In genomic region chr11:73784080-73784634, GRCh38 we compare ENCODE assay signal across 12 cellular contexts. TPM values are rescaled to one million over a fixed set of nuclear protein-coding genes. Genes with fewer than 3 reads are reported as not detected.
DNase-seq lines count a peak whose midpoint lies in the region; ATAC-seq and TF ChIP-seq lines count a peak whose summit lies in the region.
"Had no signal": no experiment of that assay in that cellular context is flagged by ENCODE, and none has a peak within 500 bp of the region (broad histone marks: within the 10 kb centered on the region; RNA-seq: fewer than 3 reads in every experiment).

No MANE protein-coding gene starts in this region.

- no peaks in the 10 kb centered on the region for H3K4me1 ChIP-seq in prostate gland (replicated peaks)
- H3K4me1 ChIP-seq in HAP-1, result peaks cover 14% of the 10 kb centered on the region
- H3K4me1 ChIP-seq: uterus had no signal

- H3K27ac ChIP-seq in prostate gland, result peak overlapping the region; percentile 20 to 36
- H3K27ac ChIP-seq: uterus had no signal

- peaks cover 12% of the 10 kb centered on the region for H3K4me1 Mint-ChIP-seq in activated CD8-positive, alpha-beta T cell treated with anti-CD3 and anti-CD28 coated beads for 36 hours (ENCODE audit: low read depth)
- peaks cover 34% of the 10 kb centered on the region for H3K4me1 Mint-ChIP-seq in activated CD8-positive, alpha-beta T cell treated with anti-CD3 and anti-CD28 coated beads, Interleukin-2, amount 10 ng/mL, durations not matched to agents 7 days and 5 days (ENCODE audit: low read depth)

- H3K4me3 ChIP-seq in choroid plexus epithelial cell (ENCODE audit: low read depth, low read length) (no peak overlapping the region), prostate gland (no peak overlapping the region), HAP-1 (no peak overlapping the region)
- H3K4me3 ChIP-seq: lung, MG63, uterus had no signal

- no peaks in the 10 kb centered on the region for H3K36me3 Mint-ChIP-seq in activated CD8-positive, alpha-beta T cell treated with anti-CD3 and anti-CD28 coated beads for 36 hours (ENCODE audit: low read depth)
- peaks cover 4% of the 10 kb centered on the region for H3K36me3 Mint-ChIP-seq in activated CD8-positive, alpha-beta T cell treated with anti-CD3 and anti-CD28 coated beads, Interleukin-2, amount 10 ng/mL, durations not matched to agents 7 days and 5 days (ENCODE audit: low read depth)

- no peak for TF ChIP-seq CTCF in activated CD8-positive, alpha-beta T cell treated with anti-CD3 and anti-CD28 coated beads for 36 hours (IDR thresholded peaks at IDR 0.05)
- TF ChIP-seq CTCF in choroid plexus epithelial cell (conservative IDR thresholded peaks at IDR 0.05; ENCODE audit: low read depth, low read length), result no peak
- no peak for TF ChIP-seq CTCF in prostate gland (IDR thresholded peaks at IDR 0.05)

- intact Hi-C loops in activated CD8-positive, alpha-beta T cell treated with anti-CD3 and anti-CD28 coated beads for 36 hours (cut with micrococcal nuclease), result no loop called here
- intact Hi-C loops in prostate gland (cut with DNase I), result loop anchor here (10.0 kb wide), 1 partner anchor 91 kb away; the partner anchor contains the start of genes COA4 and PAAF1

- H3K36me3 ChIP-seq in prostate gland (no peaks in the 10 kb centered on the region), HAP-1 (replicated peaks) (no peaks in the 10 kb centered on the region)
- H3K36me3 ChIP-seq: MG63, uterus had no signal

- no peaks in the 10 kb centered on the region for H3K27me3 ChIP-seq in prostate gland (replicated peaks; ENCODE audit: insufficient read depth)
- H3K27me3 ChIP-seq in HAP-1 (ENCODE audit: low read depth), result no peaks in the 10 kb centered on the region
- H3K27me3 ChIP-seq: MG63, uterus had no signal

- in situ Hi-C loops in HAP-1 (cut with MboI; ENCODE audit: low sequenced_read_pairs), result no loop called here

- no peak for ATAC-seq in activated CD8-positive, alpha-beta T cell treated with anti-CD3 and anti-CD28 coated beads for 36 hours
- no peak for ATAC-seq in activated CD8-positive, alpha-beta T cell treated with anti-CD3 and anti-CD28 coated beads, Interleukin-2, amount 10 ng/mL, durations not matched to agents 7 days and 5 days
- no peak for ATAC-seq in HG02973 (IDR thresholded peaks at IDR 0.05; ENCODE audit: unreplicated experiment)
- ATAC-seq in GM21717 (IDR thresholded peaks at IDR 0.05; ENCODE audit: unreplicated experiment), result no peak

- no peak for TF ChIP-seq POLR2A in prostate gland (IDR thresholded peaks at IDR 0.05)

- peak overlapping the region; percentile 15 for H3K27ac Mint-ChIP-seq in activated CD8-positive, alpha-beta T cell treated with anti-CD3 and anti-CD28 coated beads for 36 hours
- no peak overlapping the region for H3K27ac Mint-ChIP-seq in activated CD8-positive, alpha-beta T cell treated with anti-CD3 and anti-CD28 coated beads, Interleukin-2, amount 10 ng/mL, durations not matched to agents 7 days and 5 days

- H3K9me3 Mint-ChIP-seq in activated CD8-positive, alpha-beta T cell treated with anti-CD3 and anti-CD28 coated beads for 36 hours, result no peaks in the 10 kb centered on the region
- H3K9me3 Mint-ChIP-seq in activated CD8-positive, alpha-beta T cell treated with anti-CD3 and anti-CD28 coated beads, Interleukin-2, amount 10 ng/mL, durations not matched to agents 7 days and 5 days (ENCODE audit: insufficient read depth), result no peaks in the 10 kb centered on the region

- CTCF ChIA-PET in activated CD8-positive, alpha-beta T cell treated with anti-CD3 and anti-CD28 coated beads for 36 hours (lab: Charles Lee), result interaction anchor here (1.3 kb wide), 1 partner anchor 23 kb away, joined by 8 read pairs; the partner anchor contains the start of gene RAB6A
- CTCF ChIA-PET in activated CD8-positive, alpha-beta T cell treated with anti-CD3 and anti-CD28 coated beads, Interleukin-2, amount 10 ng/mL, durations not matched to agents 7 days and 5 days (lab: Charles Lee), result no interaction called here

- peak; percentile 23 for DNase-seq in activated CD8-positive, alpha-beta T cell treated with anti-CD3 and anti-CD28 coated beads for 36 hours
- DNase-seq in activated CD8-positive, alpha-beta T cell treated with anti-CD3 and anti-CD28 coated beads, Interleukin-2, amount 10 ng/mL, durations not matched to agents 7 days and 5 days, result no peak
- peak; percentile 82 for DNase-seq in NCI-H2107 treated with DMSO at 0.1 percent for 48 hours (lab: John Stamatoyannopoulos, UW; ENCODE audit: unreplicated experiment)
- peak; percentile 33 for DNase-seq in choroid plexus epithelial cell (ENCODE audit: low read depth)
- DNase-seq in prostate gland (ENCODE audit: low spot score), result no peak
- no peak for DNase-seq in HAP-1 (ENCODE audit: low spot score in 2 of 2)
- DNase-seq: activated CD4-positive, alpha-beta T cell treated with anti-CD3 and anti-CD28 coated beads for 4 hours; MG63; uterus had no signal

- no peaks in the 10 kb centered on the region for H3K27me3 Mint-ChIP-seq in activated CD8-positive, alpha-beta T cell treated with anti-CD3 and anti-CD28 coated beads for 36 hours
- peaks cover 3% of the 10 kb centered on the region for H3K27me3 Mint-ChIP-seq in activated CD8-positive, alpha-beta T cell treated with anti-CD3 and anti-CD28 coated beads, Interleukin-2, amount 10 ng/mL, durations not matched to agents 7 days and 5 days (ENCODE audit: low read depth)

- H3K9me3 ChIP-seq in prostate gland, result no peaks in the 10 kb centered on the region
- H3K9me3 ChIP-seq in HAP-1, result no peaks in the 10 kb centered on the region
- H3K9me3 ChIP-seq: MG63, uterus had no signal

- POLR2A ChIA-PET in activated CD8-positive, alpha-beta T cell treated with anti-CD3 and anti-CD28 coated beads for 36 hours (lab: Charles Lee), result no interaction called here
- POLR2A ChIA-PET in activated CD8-positive, alpha-beta T cell treated with anti-CD3 and anti-CD28 coated beads, Interleukin-2, amount 10 ng/mL, durations not matched to agents 7 days and 5 days (lab: Charles Lee), result no interaction called here

- WGBS in prostate gland, result 70% methylated on average over 6 of the region's 6 CpGs

- no peak overlapping the region for H3K4me3 Mint-ChIP-seq in activated CD8-positive, alpha-beta T cell treated with anti-CD3 and anti-CD28 coated beads for 36 hours
- no peak overlapping the region for H3K4me3 Mint-ChIP-seq in activated CD8-positive, alpha-beta T cell treated with anti-CD3 and anti-CD28 coated beads, Interleukin-2, amount 10 ng/mL, durations not matched to agents 7 days and 5 days

RNA-seq across cellular contexts. Expression of gene MRPL48, which starts 3.5 kb away (rescaled TPM):
- 10 to 100 TPM; 41.3 to 44.9 TPM for total RNA-seq in activated CD8-positive, alpha-beta T cell treated with anti-CD3 and anti-CD28 coated beads for 36 hours
- total RNA-seq in activated CD8-positive, alpha-beta T cell treated with anti-CD3 and anti-CD28 coated beads, Interleukin-2, amount 10 ng/mL, durations not matched to agents 7 days and 5 days, result 10 to 100 TPM; 45.1 to 46.0 TPM
- total RNA-seq in prostate gland, result 10 to 100 TPM; 11.1 to 33.0 TPM

RNA-seq across cellular contexts. Expression of gene RAB6A, which starts 23.3 kb away (rescaled TPM):
- total RNA-seq in activated CD8-positive, alpha-beta T cell treated with anti-CD3 and anti-CD28 coated beads for 36 hours, result 10 to 100 TPM; 75.3 to 77.6 TPM
- 100 to 1,000 TPM in 1 of 2 experiments, 10 to 100 TPM in 1; 97.7 to 101 TPM for total RNA-seq in activated CD8-positive, alpha-beta T cell treated with anti-CD3 and anti-CD28 coated beads, Interleukin-2, amount 10 ng/mL, durations not matched to agents 7 days and 5 days
- 100 to 1,000 TPM; 152 to 200 TPM for total RNA-seq in prostate gland

Comparison
In these comparisons a context has a peak if more than half of its experiments do, and no peak if none do; other contexts are left out.
1. DNase-seq: peak in activated CD8-positive, alpha-beta T cell treated with anti-CD3 and anti-CD28 coated beads for 36 hours (single experiment), NCI-H2107 treated with DMSO at 0.1 percent for 48 hours (single experiment) and choroid plexus epithelial cell (single experiment); none in activated CD8-positive, alpha-beta T cell treated with anti-CD3 and anti-CD28 coated beads, Interleukin-2, amount 10 ng/mL, durations not matched to agents 7 days and 5 days (single experiment), prostate gland (single experiment) and HAP-1 (0 of 2).